In the genomic region with DNA sequence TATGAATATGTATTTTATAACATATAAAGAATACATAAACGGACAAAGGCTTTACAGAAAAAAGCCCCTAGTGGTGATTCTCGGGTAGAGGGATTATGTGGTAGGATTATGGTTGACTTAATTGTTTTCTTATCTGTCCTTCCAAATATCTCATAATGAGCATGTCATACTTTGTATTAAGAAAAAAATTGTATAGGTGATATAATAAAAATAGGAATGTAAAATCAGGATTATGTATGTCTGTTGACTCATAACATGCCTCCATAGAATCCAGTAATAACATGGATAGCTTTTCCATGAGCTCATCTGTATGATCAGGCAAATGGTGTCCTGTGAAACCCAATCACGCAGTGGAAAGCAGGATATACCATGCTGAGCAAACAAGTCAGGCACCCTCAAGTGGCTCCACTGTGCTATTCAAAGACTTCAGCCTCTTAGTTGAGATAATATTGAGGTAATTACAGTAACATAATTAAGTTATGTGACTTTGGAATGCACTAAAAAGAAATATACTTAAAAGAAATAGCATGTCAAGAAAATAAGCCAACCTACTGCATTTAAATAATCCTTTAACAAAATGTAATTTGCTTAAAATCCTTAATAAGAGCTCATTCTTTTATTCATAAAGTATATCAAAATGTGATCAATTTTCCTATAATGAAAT, we compare ENCODE assay signal across 11 cellular contexts. TPM values are rescaled to one million over a fixed set of nuclear protein-coding genes. Genes with fewer than 3 reads are reported as not detected.
DNase-seq lines count a peak whose midpoint lies in the region; ATAC-seq and TF ChIP-seq lines count a peak whose summit lies in the region.
"Had no signal": no experiment of that assay in that cellular context is flagged by ENCODE, and none has a peak within 500 bp of the region (broad histone marks: within the 10 kb centered on the region; RNA-seq: fewer than 3 reads in every experiment).

No MANE protein-coding gene starts in this region.

- intact Hi-C loops in body of pancreas (cut with DNase I) = no loop called here

- H3K4me3 Mint-ChIP-seq in nephron = no peak overlapping the region
- H3K4me3 Mint-ChIP-seq in T-cell = no peak overlapping the region
- H3K4me3 Mint-ChIP-seq: activated naive CD4-positive, alpha-beta T cell treated with anti-CD3 and anti-CD28 coated beads, Interleukin-2, amount 50 U/mL, for 24 hours had no signal

- H3K4me3 ChIP-seq in GM06990 (replicated peaks; ENCODE audit: low read depth, low read length) (no peak overlapping the region), body of pancreas (no peak overlapping the region)
- H3K4me3 ChIP-seq: lung had no signal

- no peak overlapping the region for H3K27ac ChIP-seq in body of pancreas

- no peaks in the 10 kb centered on the region for H3K9me3 Mint-ChIP-seq in nephron
- no peaks in the 10 kb centered on the region for H3K9me3 Mint-ChIP-seq in T-cell
- H3K9me3 Mint-ChIP-seq: activated naive CD4-positive, alpha-beta T cell treated with anti-CD3 and anti-CD28 coated beads, Interleukin-2, amount 50 U/mL, for 24 hours had no signal

- H3K4me1 Mint-ChIP-seq in nephron (no peaks in the 10 kb centered on the region), T-cell (peaks cover 0 to 1% (median 0%) of the 10 kb centered on the region in 3 donors)

- CTCF ChIA-PET in T-cell (lab: Charles Lee) = interaction anchor here (0.6 to 1.3 kb wide), 9 partner anchors 9 to 144 kb away, joined by 3 to 5 read pairs (median 4); partner anchors contain the start of gene ATP5F1E (in 1 of the 2)

- POLR2A ChIA-PET in T-cell (lab: Charles Lee) = interaction anchor here in 1 of 2 donors (1.0 kb wide), 1 partner anchor 131 kb away, joined by 4 read pairs; no protein-coding TSS in a partner anchor

- H3K27me3 Mint-ChIP-seq in nephron (ENCODE audit: low read depth) (peaks cover 16% of the 10 kb centered on the region), T-cell (peaks cover 19% of the 10 kb centered on the region in 2 donors)

- H3K9me3 ChIP-seq in body of pancreas = no peaks in the 10 kb centered on the region

- H3K27me3 ChIP-seq in GM06990 (replicated peaks; ENCODE audit: control insufficient read depth, insufficient read depth, low read length) (peaks cover 1% of the 10 kb centered on the region; the same call in 1 of the 2 replicates), body of pancreas (no peaks in the 10 kb centered on the region)

- WGBS in body of pancreas, 2 donors = 24 to 30% methylated on average over 3 of the region's 3 CpGs

- H3K36me3 Mint-ChIP-seq in nephron (ENCODE audit: low read depth) (no peaks in the 10 kb centered on the region), T-cell (no peaks in the 10 kb centered on the region)
- H3K36me3 Mint-ChIP-seq: activated naive CD4-positive, alpha-beta T cell treated with anti-CD3 and anti-CD28 coated beads, Interleukin-2, amount 50 U/mL, for 24 hours had no signal

- H3K36me3 ChIP-seq in GM06990 (ENCODE audit: control insufficient read depth, insufficient read depth, low read length) (no peaks in the 10 kb centered on the region), body of pancreas (replicated peaks in 1 of 2; ENCODE audit: insufficient read depth in 1 of 2, low read depth in 2 of 2) (no peaks in the 10 kb centered on the region)

- no peak for ATAC-seq in body of pancreas
- ATAC-seq in HG02852 (IDR thresholded peaks at IDR 0.05; ENCODE audit: unreplicated experiment) = no peak
- no peak for ATAC-seq in GM18498 (IDR thresholded peaks at IDR 0.05; ENCODE audit: unreplicated experiment)
- ATAC-seq in T-cell (replicated peaks in 1 of 4) = no peak

- TF ChIP-seq POLR2A in body of pancreas (IDR thresholded peaks at IDR 0.05) = no peak

- no peak for DNase-seq in GM06990 (ENCODE audit: extremely low read depth, insufficient read length)
- DNase-seq in M059J (ENCODE audit: low read depth) = peak; percentile 15
- DNase-seq in body of pancreas = no peak
- DNase-seq in NCI-H1930 (lab: John Stamatoyannopoulos, UW) = no peak
- DNase-seq in T-cell = no peak
- DNase-seq: H7 had no signal

- H3K27ac Mint-ChIP-seq in nephron (no peak overlapping the region), T-cell (no peak overlapping the region)
- H3K27ac Mint-ChIP-seq: activated naive CD4-positive, alpha-beta T cell treated with anti-CD3 and anti-CD28 coated beads, Interleukin-2, amount 50 U/mL, for 24 hours had no signal

- peak; percentile 50 for TF ChIP-seq CTCF in GM06990 (IDR thresholded peaks at IDR 0.05; ENCODE audit: insufficient read depth, low read length, poor library complexity, severe bottlenecking)
- TF ChIP-seq CTCF in body of pancreas (IDR thresholded peaks at IDR 0.05) = peak in 6 of 7 experiments; percentile 7 to 49 (median 16)
- peak; percentile 35 to 47 (median 36) for TF ChIP-seq CTCF in nephron (IDR thresholded peaks at IDR 0.05; ENCODE audit: unreplicated experiment in 3 of 3)

- H3K4me1 ChIP-seq in body of pancreas = peaks cover 4% of the 10 kb centered on the region

RNA-seq across cellular contexts. Expression of gene PRELID3B, which starts 39.6 kb away (rescaled TPM):
- total RNA-seq in M059J (2014; rRNA removed; shearing (Covaris generic)) = 112 and 114 TPM in 2 replicates
- total RNA-seq in body of pancreas (10 to 100 TPM; 20.8 to 29.3 TPM), T-cell (10 to 100 TPM; 41.4 to 49.0 (median 43.6) TPM)

RNA-seq across cellular contexts. Expression of gene ATP5F1E, which starts 50.1 kb away (rescaled TPM):
- total RNA-seq in M059J (2014; rRNA removed; shearing (Covaris generic)) = 71.7 and 100 TPM in 2 replicates
- total RNA-seq in body of pancreas (10 to 100 TPM; 16.2 to 16.6 TPM), T-cell (100 to 1,000 TPM in 1 of 5 donors, 10 to 100 TPM in 4; 50.6 to 105 (median 62.4) TPM)
